8 cellular contexts compared by ENCODE assay signal in genomic region chr5:60944904-60945759, GRCh38. TPM values are rescaled to one million over a fixed set of nuclear protein-coding genes. Genes with fewer than 3 reads are reported as not detected.
DNase-seq lines count a peak whose midpoint lies in the region; ATAC-seq and TF ChIP-seq lines count a peak whose summit lies in the region.

Gene ERCC8, minus strand, starts transcription at chr5:60945070. Its CDS starts 62 bp downstream, at chr5:60945008.
Gene NDUFAF2, plus strand, starts transcription at chr5:60945205. Its CDS starts 51 bp downstream, at chr5:60945256.

- H3K4me3 ChIP-seq in LNCaP clone FGC (ENCODE audit: low read depth, low read length) (peak within 1 kb of the TSS; percentile 95), fibroblast of the aortic adventitia (ENCODE audit: low read depth, low read length) (peak within 1 kb of the TSS; percentile 94)

- TF ChIP-seq CTCF in LNCaP clone FGC (IDR thresholded peaks at IDR 0.05; ENCODE audit: control insufficient read depth, extremely low read depth, insufficient read depth) (no peak), fibroblast of the aortic adventitia (IDR thresholded peaks at IDR 0.05; ENCODE audit: insufficient read depth, low read length) (no peak)

- no peak within 1 kb of the TSS for H3K4me3 Mint-ChIP-seq in activated T-helper 17 cell treated with anti-CD3 and anti-CD28 coated beads, Interleukin-2, amount 50 U/mL, for 72 hours
- no peak within 1 kb of the TSS for H3K4me3 Mint-ChIP-seq in natural killer cell treated with Interleukin-12 subunit alpha and Interleukin-12 subunit beta and Interleukin-15 and Interleukin-18, amount 100 ng/mL, for 72 hours

- no peaks in the 10 kb centered on the region for H3K4me1 Mint-ChIP-seq in activated T-helper 17 cell treated with anti-CD3 and anti-CD28 coated beads, Interleukin-2, amount 50 U/mL, for 72 hours
- peaks cover 12 to 22% of the 10 kb centered on the region in 2 donors for H3K4me1 Mint-ChIP-seq in natural killer cell treated with Interleukin-12 subunit alpha and Interleukin-12 subunit beta and Interleukin-15 and Interleukin-18, amount 100 ng/mL, for 72 hours (ENCODE audit: low read depth in 2 of 2)

- H3K9me3 Mint-ChIP-seq in activated T-helper 17 cell treated with anti-CD3 and anti-CD28 coated beads, Interleukin-2, amount 50 U/mL, for 72 hours = no peaks in the 10 kb centered on the region
- no peaks in the 10 kb centered on the region for H3K9me3 Mint-ChIP-seq in natural killer cell treated with Interleukin-12 subunit alpha and Interleukin-12 subunit beta and Interleukin-15 and Interleukin-18, amount 100 ng/mL, for 72 hours

- DNase-seq in EL = peak; percentile 94
- peak; percentile 89 for DNase-seq in H4 (ENCODE audit: low spot score)
- peak; percentile 72 for DNase-seq in LNCaP clone FGC (ENCODE audit: low read depth)
- peak; percentile 95 for DNase-seq in RPMI8226
- peak; percentile 90 for DNase-seq in fibroblast of the aortic adventitia (ENCODE audit: low read depth)
- DNase-seq in natural killer cell treated with Interleukin-12 subunit alpha and Interleukin-12 subunit beta and Interleukin-15 and Interleukin-18, amount 100 ng/mL, for 72 hours (ENCODE audit: low spot score) = peak; percentile 92
- peak; percentile 85 for DNase-seq in stimulated activated naive CD4-positive, alpha-beta T cell treated with Interleukin-2 at 50 U/mL for 16 hours (lab: John Stamatoyannopoulos, UW)

- H3K27ac Mint-ChIP-seq in activated T-helper 17 cell treated with anti-CD3 and anti-CD28 coated beads, Interleukin-2, amount 50 U/mL, for 72 hours = no peak within 1 kb of the TSS
- no peak within 1 kb of the TSS for H3K27ac Mint-ChIP-seq in natural killer cell treated with Interleukin-12 subunit alpha and Interleukin-12 subunit beta and Interleukin-15 and Interleukin-18, amount 100 ng/mL, for 72 hours

- no peaks in the 10 kb centered on the region for H3K27me3 Mint-ChIP-seq in activated T-helper 17 cell treated with anti-CD3 and anti-CD28 coated beads, Interleukin-2, amount 50 U/mL, for 72 hours
- no peaks in the 10 kb centered on the region for H3K27me3 Mint-ChIP-seq in natural killer cell treated with Interleukin-12 subunit alpha and Interleukin-12 subunit beta and Interleukin-15 and Interleukin-18, amount 100 ng/mL, for 72 hours

- peak; percentile 99 for ATAC-seq in activated T-helper 17 cell treated with anti-CD3 and anti-CD28 coated beads, Interleukin-2, amount 50 U/mL, for 72 hours (replicated peaks)
- ATAC-seq in natural killer cell treated with Interleukin-12 subunit alpha and Interleukin-12 subunit beta and Interleukin-15 and Interleukin-18, amount 100 ng/mL, for 72 hours = peak; percentile 100

- peaks cover 11% of the 10 kb centered on the region for H3K36me3 Mint-ChIP-seq in activated T-helper 17 cell treated with anti-CD3 and anti-CD28 coated beads, Interleukin-2, amount 50 U/mL, for 72 hours (ENCODE audit: low read depth)
- H3K36me3 Mint-ChIP-seq in natural killer cell treated with Interleukin-12 subunit alpha and Interleukin-12 subunit beta and Interleukin-15 and Interleukin-18, amount 100 ng/mL, for 72 hours = no peaks in the 10 kb centered on the region

RNA-seq across cellular contexts. Expression of gene ERCC8, which starts in this region (rescaled TPM):
- 37.2 and 44.9 TPM in 2 replicates for total RNA-seq in H4 (2014; rRNA removed; shearing (Covaris generic))
- 10 to 100 TPM in 1 of 2 donors, 1 to 10 TPM in 1; 6.8 to 11.2 TPM for total RNA-seq in activated T-helper 17 cell treated with anti-CD3 and anti-CD28 coated beads, Interleukin-2, amount 50 U/mL, for 72 hours
- 4.8 and 25.5 TPM in 2 replicates for total RNA-seq in fibroblast of the aortic adventitia (ENCODE audit: low replicate concordance)
- total RNA-seq in natural killer cell treated with Interleukin-12 subunit alpha and Interleukin-12 subunit beta and Interleukin-15 and Interleukin-18, amount 100 ng/mL, for 72 hours = 1 to 10 TPM; 8.9 to 9.1 TPM

RNA-seq across cellular contexts. Expression of gene NDUFAF2, which starts in this region (rescaled TPM):
- total RNA-seq in H4 (2014; rRNA removed; shearing (Covaris generic)) = 60.2 and 76.2 TPM in 2 replicates
- total RNA-seq in activated T-helper 17 cell treated with anti-CD3 and anti-CD28 coated beads, Interleukin-2, amount 50 U/mL, for 72 hours = 10 to 100 TPM; 13.6 to 30.4 TPM
- total RNA-seq in fibroblast of the aortic adventitia (ENCODE audit: low replicate concordance) = 24.2 and 50.8 TPM in 2 replicates
- 10 to 100 TPM; 18.6 to 29.3 TPM for total RNA-seq in natural killer cell treated with Interleukin-12 subunit alpha and Interleukin-12 subunit beta and Interleukin-15 and Interleukin-18, amount 100 ng/mL, for 72 hours

Comparison
In these comparisons a context has a peak if more than half of its experiments do, and no peak if none do; other contexts are left out.
1. Peak in every context shown above with its lines: DNase-seq, ATAC-seq and H3K4me3 ChIP-seq.